8 cellular contexts compared by ENCODE assay signal in genomic region chr19:2782357-2782935, GRCh38. TPM values are rescaled to one million over a fixed set of nuclear protein-coding genes. Genes with fewer than 3 reads are reported as not detected.
DNase-seq lines count a peak whose midpoint lies in the region; ATAC-seq and TF ChIP-seq lines count a peak whose summit lies in the region.

No MANE protein-coding gene starts in this region.

- H3K4me3 ChIP-seq in cardiac muscle cell: peak overlapping the region; percentile 81
- H3K4me3 ChIP-seq in right lobe of liver: peak overlapping the region; percentile 99 to 100 (median 99)
- peak overlapping the region; percentile 76 to 99 (median 94) for H3K4me3 ChIP-seq in tibial nerve

- H3K27ac Mint-ChIP-seq in activated naive CD8-positive, alpha-beta T cell treated with anti-CD3 and anti-CD28 coated beads, Interleukin-2, amount 50 U/mL, for 24 hours: peak overlapping the region; percentile 88

- peak overlapping the region; percentile 93 for H3K4me3 Mint-ChIP-seq in activated naive CD8-positive, alpha-beta T cell treated with anti-CD3 and anti-CD28 coated beads, Interleukin-2, amount 50 U/mL, for 24 hours

- TF ChIP-seq POLR2A in right lobe of liver (IDR thresholded peaks at IDR 0.05) (no peak), tibial nerve (IDR thresholded peaks at IDR 0.05) (no peak)

- peaks cover 15% of the 10 kb centered on the region for H3K36me3 Mint-ChIP-seq in activated naive CD8-positive, alpha-beta T cell treated with anti-CD3 and anti-CD28 coated beads, Interleukin-2, amount 50 U/mL, for 24 hours (ENCODE audit: low read depth)

- H3K4me1 Mint-ChIP-seq in activated naive CD8-positive, alpha-beta T cell treated with anti-CD3 and anti-CD28 coated beads, Interleukin-2, amount 50 U/mL, for 24 hours: peaks cover 59% of the 10 kb centered on the region

- no peaks in the 10 kb centered on the region for H3K27me3 ChIP-seq in cardiac muscle cell
- H3K27me3 ChIP-seq in right lobe of liver: no peaks in the 10 kb centered on the region
- H3K27me3 ChIP-seq in tibial nerve: no peaks in the 10 kb centered on the region

- no peak for TF ChIP-seq CTCF in cardiac muscle cell (IDR thresholded peaks at IDR 0.05; ENCODE audit: low read depth, low read length)
- TF ChIP-seq CTCF in right lobe of liver (IDR thresholded peaks at IDR 0.05): no peak
- TF ChIP-seq CTCF in tibial nerve (IDR thresholded peaks at IDR 0.05): no peak

- no peaks in the 10 kb centered on the region for H3K27me3 Mint-ChIP-seq in activated naive CD8-positive, alpha-beta T cell treated with anti-CD3 and anti-CD28 coated beads, Interleukin-2, amount 50 U/mL, for 24 hours

- H3K27ac ChIP-seq in cardiac muscle cell (peak overlapping the region; percentile 75), right lobe of liver (peak overlapping the region; percentile 88 to 92 (median 88)), tibial nerve (peak overlapping the region; percentile 93 to 96 (median 94))

- intact Hi-C loops in left cardiac atrium (cut with DNase I) (no loop called here), right lobe of liver (cut with DNase I) (no loop called here)

- ATAC-seq in left cardiac atrium: no peak
- no peak for ATAC-seq in activated naive CD8-positive, alpha-beta T cell treated with anti-CD3 and anti-CD28 coated beads, Interleukin-2, amount 50 U/mL, for 24 hours
- no peak for ATAC-seq in right lobe of liver
- no peak for ATAC-seq in GM21786 (IDR thresholded peaks at IDR 0.05; ENCODE audit: unreplicated experiment)
- no peak for ATAC-seq in HG03457 (IDR thresholded peaks at IDR 0.05; ENCODE audit: unreplicated experiment)

- no peaks in the 10 kb centered on the region for H3K9me3 Mint-ChIP-seq in activated naive CD8-positive, alpha-beta T cell treated with anti-CD3 and anti-CD28 coated beads, Interleukin-2, amount 50 U/mL, for 24 hours

- under 1% methylated on average over 17 of the region's 24 CpGs for WGBS in right lobe of liver (ENCODE audit: insufficient coverage, low coverage, low lambda C conversion rate, missing lambda C conversion rate)
- WGBS in tibial nerve, 2 donors: 1 to 2% methylated on average over 16 to 20 of the region's 24 CpGs

- H3K36me3 ChIP-seq in cardiac muscle cell (no peaks in the 10 kb centered on the region), right lobe of liver (no peaks in the 10 kb centered on the region), tibial nerve (peaks cover 0 to 13% (median 0%) of the 10 kb centered on the region in 3 donors)

- TF ChIP-seq EP300 in tibial nerve (IDR thresholded peaks at IDR 0.05): no peak

- H3K9me3 ChIP-seq in cardiac muscle cell (ENCODE audit: low read depth) (no peaks in the 10 kb centered on the region), right lobe of liver (no peaks in the 10 kb centered on the region), tibial nerve (no peaks in the 10 kb centered on the region)

- DNase-seq in cardiac muscle cell (ENCODE audit: low read depth in 1 of 2, low spot score in 1 of 2) (peak in 1 of 2 donors; percentile 5), left cardiac atrium (no peak), right lobe of liver (no peak), tibial nerve (ENCODE audit: low spot score in 2 of 2) (no peak), NCI-H2171 treated with DMSO at 0.1 percent for 48 hours (lab: John Stamatoyannopoulos, UW) (no peak)
- DNase-seq in activated naive CD8-positive, alpha-beta T cell treated with anti-CD3 and anti-CD28 coated beads, Interleukin-2, amount 50 U/mL, for 24 hours: peak; percentile 21

- H3K4me1 ChIP-seq in cardiac muscle cell (ENCODE audit: low read depth) (peaks cover 18% of the 10 kb centered on the region), right lobe of liver (peaks cover 0 to 30% (median 3%) of the 10 kb centered on the region in 4 donors), tibial nerve (peaks cover 0 to 80% (median 47%) of the 10 kb centered on the region in 4 donors)

RNA-seq across cellular contexts. Expression of gene SGTA, which starts 0.6 kb away (rescaled TPM):
- total RNA-seq in cardiac muscle cell (102 and 106 TPM in 2 replicates), left cardiac atrium (10 to 100 TPM; 52.5 to 88.1 TPM), right lobe of liver (10 to 100 TPM; 21.5 to 41.7 (median 23.7) TPM), tibial nerve (10 to 100 TPM; 40.2 to 47.6 (median 44.9) TPM)
- 135 and 137 TPM in 2 replicates for polyA plus RNA-seq in cardiac muscle cell

RNA-seq across cellular contexts. Expression of gene THOP1, which starts 2.9 kb away (rescaled TPM):
- total RNA-seq in cardiac muscle cell (111 and 126 TPM in 2 replicates), left cardiac atrium (10 to 100 TPM; 48.4 to 74.5 TPM), right lobe of liver (10 to 100 TPM; 25.5 to 61.8 (median 33.0) TPM), tibial nerve (10 to 100 TPM; 35.8 to 91.8 (median 42.9) TPM)
- polyA plus RNA-seq in cardiac muscle cell: 73.9 and 81.3 TPM in 2 replicates

RNA-seq across cellular contexts. Expression of gene ZNF554, which starts 37.2 kb away (rescaled TPM):
- 11.6 and 18.2 TPM in 2 replicates for total RNA-seq in cardiac muscle cell
- 11.1 and 12.4 TPM in 2 replicates for polyA plus RNA-seq in cardiac muscle cell
- 1 to 10 TPM; 4.1 to 4.8 TPM for total RNA-seq in left cardiac atrium
- 1 to 10 TPM; 1.4 to 2.5 (median 1.9) TPM for total RNA-seq in right lobe of liver
- 1 to 10 TPM; 4.4 to 9.0 (median 6.7) TPM for total RNA-seq in tibial nerve

RNA-seq across cellular contexts. Expression of gene SLC39A3, which starts 42.6 kb away (rescaled TPM):
- total RNA-seq in cardiac muscle cell (29.4 and 33.5 TPM in 2 replicates), left cardiac atrium (10 to 100 TPM; 21.9 to 25.5 TPM), right lobe of liver (10 to 100 TPM; 13.5 to 29.5 (median 19.6) TPM), tibial nerve (10 to 100 TPM; 29.8 to 42.5 (median 36.2) TPM)
- 36.6 and 46.0 TPM in 2 replicates for polyA plus RNA-seq in cardiac muscle cell

RNA-seq across cellular contexts. Expression of gene ZNF555, which starts 58.8 kb away (rescaled TPM):
- total RNA-seq in cardiac muscle cell (8.7 and 9.5 TPM in 2 replicates), left cardiac atrium (10 to 100 TPM in 1 of 2 donors, 1 to 10 TPM in 1; 6.7 to 10.7 TPM), right lobe of liver (1 to 10 TPM in 5 of 6 experiments, under 1 TPM in 1; 0.87 to 2.6 (median 2.1) TPM), tibial nerve (10 to 100 TPM in 1 of 4 donors, 1 to 10 TPM in 3; 5.7 to 11.4 (median 6.6) TPM)
- 9.0 and 15.2 TPM in 2 replicates for polyA plus RNA-seq in cardiac muscle cell
